ENCODE assay signal across 8 cellular contexts in genomic region chr16:83807710-83808572, GRCh38. TPM values are rescaled to one million over a fixed set of nuclear protein-coding genes. Genes with fewer than 3 reads are reported as not detected.
DNase-seq lines count a peak whose midpoint lies in the region; ATAC-seq and TF ChIP-seq lines count a peak whose summit lies in the region.

Gene HSBP1 (plus strand): TSS chr16:83807978. CDS start chr16:83808077, 99 bp downstream.

- peak within 1 kb of the TSS; percentile 76 for H3K27ac ChIP-seq in HL-60 (replicated peaks)

- peak; percentile 95 for ATAC-seq in GM19463 (IDR thresholded peaks at IDR 0.05; ENCODE audit: unreplicated experiment)

- no peak for TF ChIP-seq CTCF in HL-60 (IDR thresholded peaks at IDR 0.05; ENCODE audit: insufficient read depth, low read length)

- no peaks in the 10 kb centered on the region for H3K27me3 ChIP-seq in HL-60 (ENCODE audit: insufficient read depth, poor library complexity, severe bottlenecking)

- peak within 1 kb of the TSS; percentile 96 for H3K4me3 ChIP-seq in HL-60 (replicated peaks; ENCODE audit: insufficient read depth, low read length)

- DNase-seq in CMK (ENCODE audit: low read depth) (peak; percentile 79), HL-60 (ENCODE audit: low read depth in 1 of 2, low spot score in 1 of 2) (peak; percentile 88 to 96), lung microvascular endothelial cell (ENCODE audit: low read depth in 2 of 2) (peak; percentile 92 to 93)
- peak; percentile 79 for DNase-seq in NK-92 treated with Interleukin-12 subunit alpha and Interleukin-12 subunit beta, amount 100 ng/mL, for 24 hours (lab: John Stamatoyannopoulos, UW)
- DNase-seq in activated CD8-positive, alpha-beta memory T cell treated with anti-CD3 and anti-CD28 coated beads for 1 hour (ENCODE audit: extremely low read depth in 1 of 2, low read depth in 1 of 2), result peak; percentile 69 to 92
- peak; percentile 89 for DNase-seq in effector CD8-positive, alpha-beta T cell (lab: John Stamatoyannopoulos, UW)
- DNase-seq in stimulated activated CD4-positive, alpha-beta T cell treated with anti-CD3 and anti-CD28 coated beads, TNF-alpha, amount 100 ng/mL, for 4 hours (ENCODE audit: low read depth in 3 of 3), result peak; percentile 86 to 93 (median 89)

RNA-seq across cellular contexts. Expression of gene HSBP1, which starts in this region (rescaled TPM):
- total RNA-seq in lung microvascular endothelial cell, result 126 and 137 TPM in 2 replicates

Comparison
In these comparisons a context has a peak if more than half of its experiments do, and no peak if none do; other contexts are left out.
1. Peak in every context shown above with its lines: DNase-seq, ATAC-seq, H3K4me3 ChIP-seq and H3K27ac ChIP-seq.